25 cellular contexts compared by ENCODE assay signal in the genomic region with DNA sequence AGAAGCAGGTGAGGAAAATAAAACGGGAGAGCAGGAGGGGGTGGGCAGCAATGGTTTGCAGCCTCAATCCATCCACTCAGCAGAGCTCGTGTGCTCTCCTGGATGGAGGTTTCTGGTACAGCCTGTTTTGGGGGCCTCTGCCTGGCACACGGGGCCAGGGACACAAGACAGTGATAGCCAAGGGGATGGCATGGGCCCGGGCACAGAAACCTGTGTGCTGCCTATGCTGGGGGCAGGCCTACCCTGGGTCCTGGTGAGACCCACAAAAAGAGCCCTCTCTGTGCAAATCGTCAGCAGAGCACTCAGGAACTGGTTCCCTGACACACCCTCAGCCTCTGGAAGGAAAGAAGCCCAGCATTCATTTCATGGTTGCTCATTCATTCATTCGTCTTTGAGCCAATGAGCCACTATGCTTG.
"Had no signal": no experiment of that assay in that cellular context is flagged by ENCODE, and none has a peak within 500 bp of the region (broad histone marks: within the 10 kb centered on the region; RNA-seq: fewer than 3 reads in every experiment).

No MANE protein-coding gene starts in this region.

- H3K4me3 Mint-ChIP-seq: activated B cell treated with CpG ODN at 0.5 μM for 24 hours; activated CD8-positive, alpha-beta memory T cell treated with anti-CD3 and anti-CD28 coated beads, Interleukin-2, amount 10 ng/mL, durations not matched to agents 7 days and 5 days; activated CD8-positive, alpha-beta T cell treated with anti-CD3 and anti-CD28 coated beads, Interleukin-2, amount 10 ng/mL, durations not matched to agents 7 days and 5 days; activated naive CD8-positive, alpha-beta T cell; nephron progenitor cell; T-cell; T-helper 2 cell treated with Interferon-gamma antibody and Interleukin-4, amounts not matched to agents 5 μg/mL and 100 μg/mL, for 36 hours had no signal

- H3K4me1 Mint-ChIP-seq: activated B cell treated with CpG ODN at 0.5 μM for 24 hours; activated CD8-positive, alpha-beta memory T cell treated with anti-CD3 and anti-CD28 coated beads, Interleukin-2, amount 10 ng/mL, durations not matched to agents 7 days and 5 days; T-cell had no signal

- H3K36me3 ChIP-seq: heart right ventricle, left ventricle myocardium inferior, pancreas, right atrium auricular region, uterus had no signal

- H3K4me3 ChIP-seq: esophagus muscularis mucosa, heart right ventricle, left ventricle myocardium inferior, pancreas, psoas muscle, right atrium auricular region, testis, uterus had no signal

- H3K27ac ChIP-seq: esophagus muscularis mucosa, foreskin keratinocyte, heart right ventricle, left ventricle myocardium inferior, pancreas, psoas muscle, right atrium auricular region, testis, uterus had no signal

- H3K36me3 Mint-ChIP-seq: activated CD8-positive, alpha-beta memory T cell treated with anti-CD3 and anti-CD28 coated beads, Interleukin-2, amount 10 ng/mL, durations not matched to agents 7 days and 5 days; activated naive CD8-positive, alpha-beta T cell; naive B cell; T-cell had no signal

- H3K9me3 ChIP-seq: esophagus muscularis mucosa, heart right ventricle, left ventricle myocardium inferior, pancreas, psoas muscle, right atrium auricular region, testis, uterus had no signal

- H3K9me3 Mint-ChIP-seq: activated B cell treated with CpG ODN at 0.5 μM for 24 hours; activated T-helper 2 cell treated with anti-CD3 and anti-CD28 coated beads, Interferon-gamma antibody, Interleukin-2, Interleukin-4, amounts not matched to agents 10 μg/mL and 5 μg/mL and 100 μg/mL, durations not matched to agents 14 hours and 24 hours and 36 hours; naive B cell; nephron progenitor cell; T-cell; T-helper 2 cell treated with Interferon-gamma antibody and Interleukin-4, amounts not matched to agents 5 μg/mL and 100 μg/mL, for 36 hours had no signal

- DNase-seq: activated CD4-positive, alpha-beta T cell treated with anti-CD3 and anti-CD28 coated beads, Interleukin-2, amount 50 U/mL, for 1 hour; activated CD8-positive, alpha-beta memory T cell treated with anti-CD3 and anti-CD28 coated beads, Interleukin-2, amount 10 ng/mL, durations not matched to agents 7 days and 5 days; activated CD8-positive, alpha-beta T cell treated with anti-CD3 and anti-CD28 coated beads, Interleukin-2, amount 10 ng/mL, durations not matched to agents 7 days and 5 days; activated naive CD4-positive, alpha-beta T cell treated with Interleukin-2 at 50 U/mL for 16 hours; activated T-cell treated with anti-CD3 and anti-CD28 coated beads, Interleukin-2, amount 50 U/mL, for 48 hours; anterior cingulate cortex; foreskin keratinocyte; heart right ventricle; left ventricle myocardium inferior; naive B cell; nephron progenitor cell; stimulated activated CD4-positive, alpha-beta T cell treated with anti-CD3 and anti-CD28 coated beads, Interleukin-2, amount 100 ng/mL, for 48 hours; stimulated activated naive CD4-positive, alpha-beta T cell treated with Interleukin-2 at 50 U/mL for 16 hours; testis; trophoblast cell had no signal

- H3K4me1 ChIP-seq: foreskin keratinocyte, psoas muscle, uterus had no signal

- H3K27me3 Mint-ChIP-seq: activated CD8-positive, alpha-beta memory T cell treated with anti-CD3 and anti-CD28 coated beads, Interleukin-2, amount 10 ng/mL, durations not matched to agents 7 days and 5 days; T-cell had no signal

- H3K27me3 ChIP-seq: esophagus muscularis mucosa, heart right ventricle, pancreas, right atrium auricular region, testis, uterus had no signal

- ATAC-seq: activated CD8-positive, alpha-beta memory T cell treated with anti-CD3 and anti-CD28 coated beads, Interleukin-2, amount 10 ng/mL, durations not matched to agents 7 days and 5 days; activated CD8-positive, alpha-beta T cell treated with anti-CD3 and anti-CD28 coated beads, Interleukin-2, amount 10 ng/mL, durations not matched to agents 7 days and 5 days; foreskin keratinocyte; heart right ventricle; pancreas; psoas muscle; T-cell had no signal

- H3K27ac Mint-ChIP-seq: activated B cell treated with CpG ODN at 0.5 μM for 24 hours; activated CD8-positive, alpha-beta memory T cell treated with anti-CD3 and anti-CD28 coated beads, Interleukin-2, amount 10 ng/mL, durations not matched to agents 7 days and 5 days; activated CD8-positive, alpha-beta T cell treated with anti-CD3 and anti-CD28 coated beads, Interleukin-2, amount 10 ng/mL, durations not matched to agents 7 days and 5 days; activated naive CD8-positive, alpha-beta T cell; activated T-helper 2 cell treated with anti-CD3 and anti-CD28 coated beads, Interferon-gamma antibody, Interleukin-2, Interleukin-4, amounts not matched to agents 10 μg/mL and 5 μg/mL and 100 μg/mL, durations not matched to agents 14 hours and 24 hours and 36 hours; nephron progenitor cell; T-cell; T-helper 2 cell treated with Interferon-gamma antibody and Interleukin-4, amounts not matched to agents 5 μg/mL and 100 μg/mL, for 36 hours had no signal
